Comparison of ENCODE assay signal across 1 cellular context in genomic region chr7:102859084-102859798, GRCh38.
TF ChIP-seq lines count a peak whose summit lies in the region.

No MANE protein-coding gene starts in this region.

TF ChIP-seq in IMR-90, 13 proteins besides CTCF, POLR2A, EP300 and RAD21:
- TF ChIP-seq CEBPB (IDR thresholded peaks at IDR 0.05; ENCODE audit: low read depth, low read length) (no peak), USF2 (IDR thresholded peaks at IDR 0.05; ENCODE audit: low read depth, low read length) (no peak)
